12 cellular contexts compared by ENCODE assay signal in genomic region chr3:42847731-42848130, GRCh38. TPM values are rescaled to one million over a fixed set of nuclear protein-coding genes. Genes with fewer than 3 reads are reported as not detected.
DNase-seq lines count a peak whose midpoint lies in the region; ATAC-seq and TF ChIP-seq lines count a peak whose summit lies in the region.
"Had no signal": no experiment of that assay in that cellular context is flagged by ENCODE, and none has a peak within 500 bp of the region (broad histone marks: within the 10 kb centered on the region; RNA-seq: fewer than 3 reads in every experiment).

No MANE protein-coding gene starts in this region.

- no peak for ATAC-seq in activated CD8-positive, alpha-beta T cell treated with anti-CD3 and anti-CD28 coated beads, Interleukin-2, amount 10 ng/mL, durations not matched to agents 7 days and 5 days
- ATAC-seq in left lung (peak; percentile 24), HG03439 (IDR thresholded peaks at IDR 0.05; ENCODE audit: unreplicated experiment) (no peak)
- ATAC-seq in stimulated activated effector memory CD8-positive, alpha-beta T cell treated with anti-CD3 and anti-CD28 coated beads, Interleukin-12 subunit alpha, Interleukin-12 subunit beta, amount 100 ng/mL, for 72 hours = no peak
- ATAC-seq in CD8-positive, alpha-beta T cell = no peak

- no peaks in the 10 kb centered on the region for H3K27me3 ChIP-seq in left lung
- no peaks in the 10 kb centered on the region for H3K27me3 ChIP-seq in CD8-positive, alpha-beta T cell (ENCODE audit: insufficient read depth, low read length)
- H3K27me3 ChIP-seq in H7 (ENCODE audit: control insufficient read depth, insufficient read depth, low read length) = no peaks in the 10 kb centered on the region

- peak overlapping the region; percentile 90 for H3K27ac Mint-ChIP-seq in activated CD8-positive, alpha-beta T cell treated with anti-CD3 and anti-CD28 coated beads, Interleukin-2, amount 10 ng/mL, durations not matched to agents 7 days and 5 days
- peak overlapping the region; percentile 88 for H3K27ac Mint-ChIP-seq in stimulated activated effector memory CD8-positive, alpha-beta T cell treated with anti-CD3 and anti-CD28 coated beads, Interleukin-12 subunit alpha, Interleukin-12 subunit beta, amount 100 ng/mL, for 72 hours
- H3K27ac Mint-ChIP-seq in CD8-positive, alpha-beta T cell = no peak overlapping the region

- no peaks in the 10 kb centered on the region for H3K9me3 Mint-ChIP-seq in activated CD8-positive, alpha-beta T cell treated with anti-CD3 and anti-CD28 coated beads, Interleukin-2, amount 10 ng/mL, durations not matched to agents 7 days and 5 days (ENCODE audit: insufficient read depth)
- no peaks in the 10 kb centered on the region for H3K9me3 Mint-ChIP-seq in stimulated activated effector memory CD8-positive, alpha-beta T cell treated with anti-CD3 and anti-CD28 coated beads, Interleukin-12 subunit alpha, Interleukin-12 subunit beta, amount 100 ng/mL, for 72 hours
- no peaks in the 10 kb centered on the region for H3K9me3 Mint-ChIP-seq in CD8-positive, alpha-beta T cell
- H3K9me3 Mint-ChIP-seq: activated CD4-positive, alpha-beta T cell treated with anti-CD3 and anti-CD28 coated beads, Interleukin-2, amount 10 ng/mL, durations not matched to agents 24 days and 14 days; activated naive CD4-positive, alpha-beta T cell treated with anti-CD3 and anti-CD28 coated beads, Interleukin-2, amount 50 U/mL, for 24 hours had no signal

- no peak for TF ChIP-seq CTCF in left lung (IDR thresholded peaks at IDR 0.05)
- no peak for TF ChIP-seq CTCF in CD8-positive, alpha-beta T cell (IDR thresholded peaks at IDR 0.05)

- peak overlapping the region in 1 of 2 donors; percentile 5 for H3K27ac ChIP-seq in left lung
- H3K27ac ChIP-seq in CD8-positive, alpha-beta T cell (ENCODE audit: low read depth, low read length) = no peak overlapping the region

- no peaks in the 10 kb centered on the region for H3K9me3 ChIP-seq in left lung
- no peaks in the 10 kb centered on the region for H3K9me3 ChIP-seq in CD8-positive, alpha-beta T cell (ENCODE audit: low read length)

- H3K4me3 ChIP-seq in left lung (no peak overlapping the region), H7 (ENCODE audit: insufficient read depth, low read depth, low read length) (no peak overlapping the region)
- no peak overlapping the region for H3K4me3 ChIP-seq in CD8-positive, alpha-beta T cell (ENCODE audit: low read depth, low read length)

- H3K4me1 Mint-ChIP-seq in activated CD8-positive, alpha-beta T cell treated with anti-CD3 and anti-CD28 coated beads, Interleukin-2, amount 10 ng/mL, durations not matched to agents 7 days and 5 days (ENCODE audit: low read depth) = peaks cover 17% of the 10 kb centered on the region
- H3K4me1 Mint-ChIP-seq in stimulated activated effector memory CD8-positive, alpha-beta T cell treated with anti-CD3 and anti-CD28 coated beads, Interleukin-12 subunit alpha, Interleukin-12 subunit beta, amount 100 ng/mL, for 72 hours = peaks cover 15% of the 10 kb centered on the region
- H3K4me1 Mint-ChIP-seq in CD8-positive, alpha-beta T cell (ENCODE audit: low read depth) = peaks cover 12% of the 10 kb centered on the region

- peak overlapping the region; percentile 69 for H3K4me3 Mint-ChIP-seq in activated CD8-positive, alpha-beta T cell treated with anti-CD3 and anti-CD28 coated beads, Interleukin-2, amount 10 ng/mL, durations not matched to agents 7 days and 5 days
- peak overlapping the region; percentile 5 for H3K4me3 Mint-ChIP-seq in stimulated activated effector memory CD8-positive, alpha-beta T cell treated with anti-CD3 and anti-CD28 coated beads, Interleukin-12 subunit alpha, Interleukin-12 subunit beta, amount 100 ng/mL, for 72 hours
- H3K4me3 Mint-ChIP-seq in CD8-positive, alpha-beta T cell = no peak overlapping the region

- POLR2A ChIA-PET in activated CD8-positive, alpha-beta T cell treated with anti-CD3 and anti-CD28 coated beads, Interleukin-2, amount 10 ng/mL, durations not matched to agents 7 days and 5 days (lab: Charles Lee) = no interaction called here
- POLR2A ChIA-PET in CD8-positive, alpha-beta T cell (lab: Charles Lee) = no interaction called here

- DNase-seq in KBM-7 (peak; percentile 22), left lung (no peak), H7 (no peak)
- DNase-seq in activated CD8-positive, alpha-beta T cell treated with anti-CD3 and anti-CD28 coated beads, Interleukin-2, amount 10 ng/mL, durations not matched to agents 7 days and 5 days = no peak
- DNase-seq in stimulated activated effector memory CD8-positive, alpha-beta T cell treated with anti-CD3 and anti-CD28 coated beads, Interleukin-12 subunit alpha, Interleukin-12 subunit beta, amount 100 ng/mL, for 72 hours (ENCODE audit: low spot score in 2 of 2) = no peak
- DNase-seq in stimulated activated CD8-positive, alpha-beta memory T cell treated with anti-CD3 and anti-CD28 coated beads, Interleukin-4, amount 100 ng/mL, for 48 hours = no peak
- no peak for DNase-seq in CD8-positive, alpha-beta T cell

- H3K36me3 ChIP-seq in left lung (no peaks in the 10 kb centered on the region), H7 (replicated peaks; ENCODE audit: control insufficient read depth, insufficient read depth, low read length) (no peaks in the 10 kb centered on the region)
- no peaks in the 10 kb centered on the region for H3K36me3 ChIP-seq in CD8-positive, alpha-beta T cell (ENCODE audit: insufficient read depth, low read length)

- intact Hi-C loops in left lung (cut with DNase I) = no loop called here
- intact Hi-C loops in CD8-positive, alpha-beta T cell (cut with DNase I, micrococcal nuclease) = no loop called here

- peaks cover 4% of the 10 kb centered on the region for H3K36me3 Mint-ChIP-seq in activated CD8-positive, alpha-beta T cell treated with anti-CD3 and anti-CD28 coated beads, Interleukin-2, amount 10 ng/mL, durations not matched to agents 7 days and 5 days (ENCODE audit: low read depth)
- no peaks in the 10 kb centered on the region for H3K36me3 Mint-ChIP-seq in stimulated activated effector memory CD8-positive, alpha-beta T cell treated with anti-CD3 and anti-CD28 coated beads, Interleukin-12 subunit alpha, Interleukin-12 subunit beta, amount 100 ng/mL, for 72 hours
- H3K36me3 Mint-ChIP-seq in CD8-positive, alpha-beta T cell = no peaks in the 10 kb centered on the region
- H3K36me3 Mint-ChIP-seq: activated naive CD4-positive, alpha-beta T cell treated with anti-CD3 and anti-CD28 coated beads, Interleukin-2, amount 50 U/mL, for 24 hours had no signal

- H3K27me3 Mint-ChIP-seq in activated CD8-positive, alpha-beta T cell treated with anti-CD3 and anti-CD28 coated beads, Interleukin-2, amount 10 ng/mL, durations not matched to agents 7 days and 5 days (ENCODE audit: low read depth) = no peaks in the 10 kb centered on the region
- H3K27me3 Mint-ChIP-seq in CD8-positive, alpha-beta T cell (ENCODE audit: low read depth) = no peaks in the 10 kb centered on the region
- H3K27me3 Mint-ChIP-seq: activated CD4-positive, alpha-beta T cell treated with anti-CD3 and anti-CD28 coated beads, Interleukin-2, amount 10 ng/mL, durations not matched to agents 24 days and 14 days; activated naive CD4-positive, alpha-beta T cell treated with anti-CD3 and anti-CD28 coated beads, Interleukin-2, amount 50 U/mL, for 24 hours had no signal

- CTCF ChIA-PET in activated CD8-positive, alpha-beta T cell treated with anti-CD3 and anti-CD28 coated beads, Interleukin-2, amount 10 ng/mL, durations not matched to agents 7 days and 5 days (lab: Charles Lee) = interaction anchor here (1.1 to 1.4 kb wide), 3 partner anchors 12 to 21 kb away, joined by 3 to 4 read pairs (median 3); no protein-coding TSS in a partner anchor
- CTCF ChIA-PET in CD8-positive, alpha-beta T cell (lab: Charles Lee) = interaction anchor here (0.9 to 1.7 kb wide), 2 partner anchors 9 to 21 kb away, joined by 3 to 4 read pairs; no protein-coding TSS in a partner anchor

- in situ Hi-C loops in KBM-7 (cut with MboI; ENCODE audit: low pct_unique_long_range_greater_than_20kb, low sequenced_read_pairs) = no loop called here

- peaks cover 0 to 14% of the 10 kb centered on the region in 2 donors for H3K4me1 ChIP-seq in left lung
- H3K4me1 ChIP-seq in CD8-positive, alpha-beta T cell (ENCODE audit: insufficient read depth, low read length) = peaks cover 9% of the 10 kb centered on the region

RNA-seq across cellular contexts. Expression of gene CYP8B1, which starts 27.9 kb away (rescaled TPM):
- not detected for total RNA-seq in activated CD8-positive, alpha-beta T cell treated with anti-CD3 and anti-CD28 coated beads, Interleukin-2, amount 10 ng/mL, durations not matched to agents 7 days and 5 days
- not detected for total RNA-seq in left lung
- not detected for total RNA-seq in CD8-positive, alpha-beta T cell
- total RNA-seq in H7 (2014; rRNA removed; shearing (Covaris generic)) = not detected in 2 replicates
- total RNA-seq: activated CD4-positive, alpha-beta T cell treated with anti-CD3 and anti-CD28 coated beads, Interleukin-2, amount 10 ng/mL, durations not matched to agents 24 days and 14 days; fibroblast of villous mesenchyme; pulmonary artery endothelial cell had no signal

RNA-seq across cellular contexts. Expression of gene ACKR2, which starts 38.5 kb away (rescaled TPM):
- total RNA-seq in activated CD8-positive, alpha-beta T cell treated with anti-CD3 and anti-CD28 coated beads, Interleukin-2, amount 10 ng/mL, durations not matched to agents 7 days and 5 days = 1 to 10 TPM; 2.3 to 2.8 TPM
- 1 to 10 TPM; 2.5 to 7.9 TPM for total RNA-seq in left lung
- under 1 TPM in 1 of 2 experiments, not detected in 1; 0.44 TPM for total RNA-seq in CD8-positive, alpha-beta T cell
- total RNA-seq in H7 (2014; rRNA removed; shearing (Covaris generic)) = not detected in 2 replicates
- total RNA-seq: pulmonary artery endothelial cell had no signal

RNA-seq across cellular contexts. Expression of gene HIGD1A, which starts 43.4 kb away (rescaled TPM):
- total RNA-seq in activated CD8-positive, alpha-beta T cell treated with anti-CD3 and anti-CD28 coated beads, Interleukin-2, amount 10 ng/mL, durations not matched to agents 7 days and 5 days = 10 to 100 TPM; 55.3 to 57.9 TPM
- total RNA-seq in left lung = 10 to 100 TPM; 81.3 to 95.2 TPM
- 10 to 100 TPM; 10.9 to 11.8 TPM for total RNA-seq in CD8-positive, alpha-beta T cell
- 111 and 149 TPM in 2 replicates for total RNA-seq in H7 (2014; rRNA removed; shearing (Covaris generic))

RNA-seq across cellular contexts. Expression of gene ZNF662, which starts 58.2 kb away (rescaled TPM):
- 1 to 10 TPM; 1.2 to 1.7 TPM for total RNA-seq in activated CD8-positive, alpha-beta T cell treated with anti-CD3 and anti-CD28 coated beads, Interleukin-2, amount 10 ng/mL, durations not matched to agents 7 days and 5 days
- total RNA-seq in left lung = 1 to 10 TPM; 6.7 to 7.1 TPM
- total RNA-seq in CD8-positive, alpha-beta T cell = 1 to 10 TPM; 2.5 to 2.9 TPM
- total RNA-seq in H7 (2014; rRNA removed; shearing (Covaris generic)) = not detected in 2 replicates
